ENCODE assay signal across 11 cellular contexts in genomic region chr1:228151526-228151925, GRCh38. TPM values are rescaled to one million over a fixed set of nuclear protein-coding genes. Genes with fewer than 3 reads are reported as not detected.
A peak's percentile ranks its signal among the peaks of the same experiment; 100 is the strongest.
DNase-seq lines count a peak whose midpoint lies in the region; ATAC-seq and TF ChIP-seq lines count a peak whose summit lies in the region.
"Had no signal": no experiment of that assay in that cellular context is flagged by ENCODE, and none has a peak within 500 bp of the region (broad histone marks: within the 10 kb centered on the region; RNA-seq: fewer than 3 reads in every experiment).

No MANE protein-coding gene starts in this region.

- H3K36me3 ChIP-seq in mucosa of stomach (ENCODE audit: control insufficient read depth, insufficient read depth, low read length) (peaks cover 4% of the 10 kb centered on the region), tibial artery (peaks cover 17 to 36% (median 23%) of the 10 kb centered on the region in 3 donors)
- H3K36me3 ChIP-seq: cardiac muscle cell had no signal

- ATAC-seq in HG03196 (IDR thresholded peaks at IDR 0.05; ENCODE audit: unreplicated experiment): no peak
- ATAC-seq: activated T-cell treated with anti-CD3 and anti-CD28 coated beads, Interleukin-2, amount 50 U/mL, for 4 hours had no signal

- no peak for DNase-seq in activated T-cell treated with anti-CD3 and anti-CD28 coated beads, Interleukin-2, amount 50 U/mL, for 24 hours
- DNase-seq in activated T-cell treated with anti-CD3 and anti-CD28 coated beads for 4 hours (no peak), tibial artery (peak; percentile 19 to 61), COLO668 (lab: John Stamatoyannopoulos, UW; ENCODE audit: unreplicated experiment) (no peak), chondrocyte (ENCODE audit: low spot score) (no peak)
- DNase-seq: activated T-cell treated with anti-CD3 and anti-CD28 coated beads, Interleukin-2, amount 50 U/mL, for 4 hours; NCI-H146 had no signal

- H3K4me1 Mint-ChIP-seq in activated T-cell treated with anti-CD3 and anti-CD28 coated beads, Interleukin-2, amount 50 U/mL, for 24 hours (ENCODE audit: low read depth): peaks cover 21% of the 10 kb centered on the region
- no peaks in the 10 kb centered on the region for H3K4me1 Mint-ChIP-seq in chondrocyte (ENCODE audit: low read depth)

- no peak overlapping the region for H3K4me3 Mint-ChIP-seq in activated T-cell treated with anti-CD3 and anti-CD28 coated beads, Interleukin-2, amount 50 U/mL, for 24 hours
- no peak overlapping the region for H3K4me3 Mint-ChIP-seq in chondrocyte (ENCODE audit: unreplicated experiment)
- H3K4me3 Mint-ChIP-seq: activated T-cell treated with anti-CD3 and anti-CD28 coated beads, Interleukin-2, amount 50 U/mL, for 4 hours had no signal

- H3K9me3 Mint-ChIP-seq in activated T-cell treated with anti-CD3 and anti-CD28 coated beads, Interleukin-2, amount 50 U/mL, for 24 hours: no peaks in the 10 kb centered on the region
- no peaks in the 10 kb centered on the region for H3K9me3 Mint-ChIP-seq in chondrocyte (ENCODE audit: low read depth)
- H3K9me3 Mint-ChIP-seq: activated T-cell treated with anti-CD3 and anti-CD28 coated beads, Interleukin-2, amount 50 U/mL, for 4 hours had no signal

- H3K9ac ChIP-seq in mucosa of stomach (ENCODE audit: low read length): peak overlapping the region; percentile 43

- peak overlapping the region; percentile 27 for H3K27ac Mint-ChIP-seq in activated T-cell treated with anti-CD3 and anti-CD28 coated beads, Interleukin-2, amount 50 U/mL, for 24 hours
- H3K27ac Mint-ChIP-seq in chondrocyte (ENCODE audit: unreplicated experiment): no peak overlapping the region

- H3K27me3 ChIP-seq in mucosa of stomach (ENCODE audit: control insufficient read depth, insufficient read depth, low read length) (no peaks in the 10 kb centered on the region), tibial artery (peaks cover 0 to 2% of the 10 kb centered on the region in 2 donors)
- H3K27me3 ChIP-seq: cardiac muscle cell had no signal

- H3K4me3 ChIP-seq in mucosa of stomach (ENCODE audit: low read length): no peak overlapping the region
- no peak overlapping the region for H3K4me3 ChIP-seq in tibial artery
- H3K4me3 ChIP-seq: cardiac muscle cell had no signal

- H3K27ac ChIP-seq in angular gyrus (ENCODE audit: low read depth, low read length) (peak overlapping the region; percentile 96), tibial artery (no peak overlapping the region)

- H3K4me1 ChIP-seq in mucosa of stomach (ENCODE audit: control insufficient read depth, insufficient read depth, low read length) (peaks cover 40% of the 10 kb centered on the region), tibial artery (peaks cover 0 to 29% (median 15%) of the 10 kb centered on the region in 4 donors)

- H3K36me3 Mint-ChIP-seq in activated T-cell treated with anti-CD3 and anti-CD28 coated beads, Interleukin-2, amount 50 U/mL, for 24 hours (ENCODE audit: low read depth): peaks cover 25% of the 10 kb centered on the region
- no peaks in the 10 kb centered on the region for H3K36me3 Mint-ChIP-seq in chondrocyte (ENCODE audit: low read depth)

- TF ChIP-seq CTCF in tibial artery (IDR thresholded peaks at IDR 0.05) (no peak), chondrocyte (IDR thresholded peaks at IDR 0.05) (no peak)

- no peaks in the 10 kb centered on the region for H3K27me3 Mint-ChIP-seq in activated T-cell treated with anti-CD3 and anti-CD28 coated beads, Interleukin-2, amount 50 U/mL, for 24 hours
- no peaks in the 10 kb centered on the region for H3K27me3 Mint-ChIP-seq in chondrocyte (ENCODE audit: low read depth)

- intact Hi-C loops in tibial artery (cut with DNase I; ENCODE audit: low total_unique reads): no loop called here

- no peaks in the 10 kb centered on the region for H3K9me3 ChIP-seq in mucosa of stomach (ENCODE audit: control insufficient read depth, low read length)
- H3K9me3 ChIP-seq in tibial artery: no peaks in the 10 kb centered on the region

RNA-seq across cellular contexts. Expression of gene GJC2, which starts 1.8 kb away (rescaled TPM):
- 1.5 to 2.0 TPM (median 1.8 TPM) in 3 replicates for total RNA-seq in chondrocyte

RNA-seq across cellular contexts. Expression of gene GUK1, which starts 11.4 kb away (rescaled TPM):
- total RNA-seq in chondrocyte: 155 to 196 TPM (median 189 TPM) in 3 replicates

RNA-seq across cellular contexts. Expression of gene IBA57, which starts 14.1 kb away (rescaled TPM):
- 5.2 to 7.7 TPM (median 5.9 TPM) in 3 replicates for total RNA-seq in chondrocyte

RNA-seq across cellular contexts. Expression of gene MRPL55, which starts 42.4 kb away (rescaled TPM):
- 45.4 to 75.6 TPM (median 48.6 TPM) in 3 replicates for total RNA-seq in chondrocyte

RNA-seq across cellular contexts. Expression of gene C1orf35, which starts 48.4 kb away (rescaled TPM):
- total RNA-seq in chondrocyte: 12.9 to 15.1 TPM (median 13.3 TPM) in 3 replicates

Comparison
In these comparisons a context has a peak if more than half of its experiments do, and no peak if none do; other contexts are left out.
1. DNase-seq: peak in tibial artery (2 of 2); none in activated T-cell treated with anti-CD3 and anti-CD28 coated beads, Interleukin-2, amount 50 U/mL, for 24 hours (single experiment), activated T-cell treated with anti-CD3 and anti-CD28 coated beads for 4 hours (single experiment), COLO668 (single experiment) and chondrocyte (single experiment).